Comparison of ENCODE assay signal across 8 cellular contexts in the genomic region with DNA sequence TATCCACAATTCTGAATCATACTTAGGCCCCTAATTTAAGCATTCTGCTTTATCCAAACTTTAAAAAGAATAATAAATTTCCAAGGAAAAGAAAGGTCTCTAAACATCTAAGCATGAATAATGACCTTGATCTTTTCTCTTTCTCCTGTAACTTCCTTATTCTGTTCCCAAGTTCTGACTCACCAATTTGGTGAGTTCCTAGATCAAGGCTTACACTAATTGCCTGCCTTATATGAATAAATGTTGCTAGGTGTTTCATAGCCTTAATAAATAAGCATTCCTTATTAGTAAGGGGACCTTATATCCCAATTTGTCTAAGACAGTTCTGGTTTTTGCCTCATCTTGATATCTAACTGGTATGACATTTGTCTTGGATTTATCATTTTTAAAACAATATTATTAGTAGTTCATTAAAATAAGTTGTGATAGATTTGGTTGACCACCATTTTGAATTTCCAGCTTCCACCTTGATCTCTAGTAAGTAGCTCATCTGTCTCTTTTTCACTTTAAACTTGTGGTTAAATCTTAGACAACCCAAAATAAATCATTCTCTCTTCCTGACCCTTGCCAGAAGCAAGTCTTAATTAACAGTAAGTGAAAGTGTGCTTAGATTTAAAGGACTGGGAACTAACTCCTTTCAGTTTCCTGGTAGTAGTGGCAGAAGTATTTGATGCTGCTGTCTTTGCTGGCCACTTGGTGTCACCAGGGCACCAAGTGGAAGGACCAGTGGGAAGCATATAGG.
A peak's percentile ranks its signal among the peaks of the same experiment; 100 is the strongest.
DNase-seq lines count a peak whose midpoint lies in the region; ATAC-seq, FAIRE-seq and TF ChIP-seq lines count a peak whose summit lies in the region.

No MANE protein-coding gene starts in this region.

- H3K36me3 Mint-ChIP-seq in stimulated activated naive CD8-positive, alpha-beta T cell treated with anti-CD3 and anti-CD28 coated beads, Interleukin-15, Interleukin-2, amounts not matched to agents 100 ng/mL and 50 ng/mL, for 24 hours (ENCODE audit: low read depth), result peaks cover 7% of the 10 kb centered on the region
- no peaks in the 10 kb centered on the region for H3K36me3 Mint-ChIP-seq in WTC11

- CTCF ChIA-PET in WTC11 (lab: Charles Lee), result interaction anchor here (1.0 to 2.0 kb wide), 3 partner anchors 120 to 182 kb away, joined by 3 to 13 read pairs (median 3); no protein-coding TSS in a partner anchor

- ATAC-seq in stimulated activated naive CD8-positive, alpha-beta T cell treated with anti-CD3 and anti-CD28 coated beads, Interleukin-15, Interleukin-2, amounts not matched to agents 100 U/mL and 50 U/mL, for 24 hours, result no peak
- peak; percentile 48 for ATAC-seq in WTC11
- no peak for ATAC-seq in HG03565 (IDR thresholded peaks at IDR 0.05; ENCODE audit: unreplicated experiment)

- peak overlapping the region; percentile 23 for H3K27ac Mint-ChIP-seq in stimulated activated naive CD8-positive, alpha-beta T cell treated with anti-CD3 and anti-CD28 coated beads, Interleukin-15, Interleukin-2, amounts not matched to agents 100 ng/mL and 50 ng/mL, for 24 hours
- H3K27ac Mint-ChIP-seq in WTC11, result no peak overlapping the region

- POLR2A ChIA-PET in WTC11 (lab: Charles Lee), result no interaction called here

- H3K4me1 Mint-ChIP-seq in stimulated activated naive CD8-positive, alpha-beta T cell treated with anti-CD3 and anti-CD28 coated beads, Interleukin-15, Interleukin-2, amounts not matched to agents 100 ng/mL and 50 ng/mL, for 24 hours (ENCODE audit: low read depth), result peaks cover 29% of the 10 kb centered on the region
- H3K4me1 Mint-ChIP-seq in WTC11, result no peaks in the 10 kb centered on the region

- H3K9me3 Mint-ChIP-seq in stimulated activated naive CD8-positive, alpha-beta T cell treated with anti-CD3 and anti-CD28 coated beads, Interleukin-15, Interleukin-2, amounts not matched to agents 100 ng/mL and 50 ng/mL, for 24 hours, result no peaks in the 10 kb centered on the region
- no peaks in the 10 kb centered on the region for H3K9me3 Mint-ChIP-seq in WTC11

- FAIRE-seq in islet of Langerhans (lab: Jason Lieb, UNC), result peak; percentile 89

- H3K4me3 Mint-ChIP-seq in stimulated activated naive CD8-positive, alpha-beta T cell treated with anti-CD3 and anti-CD28 coated beads, Interleukin-15, Interleukin-2, amounts not matched to agents 100 ng/mL and 50 ng/mL, for 24 hours, result no peak overlapping the region
- H3K4me3 Mint-ChIP-seq in WTC11, result no peak overlapping the region

- TF ChIP-seq CTCF in WTC11 (IDR thresholded peaks at IDR 0.05), result no peak

- no peaks in the 10 kb centered on the region for H3K27me3 Mint-ChIP-seq in stimulated activated naive CD8-positive, alpha-beta T cell treated with anti-CD3 and anti-CD28 coated beads, Interleukin-15, Interleukin-2, amounts not matched to agents 100 ng/mL and 50 ng/mL, for 24 hours
- no peaks in the 10 kb centered on the region for H3K27me3 Mint-ChIP-seq in WTC11 (ENCODE audit: low read depth)

- DNase-seq in stimulated activated naive CD8-positive, alpha-beta T cell treated with anti-CD3 and anti-CD28 coated beads, Interleukin-15, Interleukin-2, amounts not matched to agents 100 U/mL and 50 U/mL, for 24 hours, result no peak
- no peak for DNase-seq in WTC11 (ENCODE audit: low spot score)
- no peak for DNase-seq in stimulated activated CD4-positive, alpha-beta T cell treated with anti-CD3 and anti-CD28 coated beads, Interleukin-4, amount 100 ng/mL, for 4 hours
- no peak for DNase-seq in HK-2 (ENCODE audit: unreplicated experiment)
- no peak for DNase-seq in NCI-H446 (lab: John Stamatoyannopoulos, UW)

TF ChIP-seq in WTC11, 78 proteins besides CTCF, POLR2A, EP300 and RAD21:
- no peak for TF ChIP-seq NR1H2 (CRISPR knock-in tag; IDR thresholded peaks at IDR 0.05)
- no peak for TF ChIP-seq CBFB (CRISPR knock-in tag; IDR thresholded peaks at IDR 0.05; ENCODE audit: low read depth)
- no peak for TF ChIP-seq E2F4 (CRISPR knock-in tag; IDR thresholded peaks at IDR 0.05; ENCODE audit: borderline replicate concordance, low read depth)
- TF ChIP-seq ZNF423 (CRISPR knock-in tag; IDR thresholded peaks at IDR 0.05), result no peak
- no peak for TF ChIP-seq MXD4 (CRISPR knock-in tag; IDR thresholded peaks at IDR 0.05; ENCODE audit: borderline replicate concordance)
- TF ChIP-seq, protein P1, sequence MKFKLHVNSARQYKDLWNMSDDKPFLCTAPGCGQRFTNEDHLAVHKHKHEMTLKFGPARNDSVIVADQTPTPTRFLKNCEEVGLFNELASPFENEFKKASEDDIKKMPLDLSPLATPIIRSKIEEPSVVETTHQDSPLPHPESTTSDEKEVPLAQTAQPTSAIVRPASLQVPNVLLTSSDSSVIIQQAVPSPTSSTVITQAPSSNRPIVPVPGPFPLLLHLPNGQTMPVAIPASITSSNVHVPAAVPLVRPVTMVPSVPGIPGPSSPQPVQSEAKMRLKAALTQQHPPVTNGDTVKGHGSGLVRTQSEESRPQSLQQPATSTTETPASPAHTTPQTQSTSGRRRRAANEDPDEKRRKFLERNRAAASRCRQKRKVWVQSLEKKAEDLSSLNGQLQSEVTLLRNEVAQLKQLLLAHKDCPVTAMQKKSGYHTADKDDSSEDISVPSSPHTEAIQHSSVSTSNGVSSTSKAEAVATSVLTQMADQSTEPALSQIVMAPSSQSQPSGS (CRISPR knock-in tag; IDR thresholded peaks at IDR 0.05; ENCODE audit: borderline replicate concordance, low read depth), result no peak
- TF ChIP-seq, protein P2, sequence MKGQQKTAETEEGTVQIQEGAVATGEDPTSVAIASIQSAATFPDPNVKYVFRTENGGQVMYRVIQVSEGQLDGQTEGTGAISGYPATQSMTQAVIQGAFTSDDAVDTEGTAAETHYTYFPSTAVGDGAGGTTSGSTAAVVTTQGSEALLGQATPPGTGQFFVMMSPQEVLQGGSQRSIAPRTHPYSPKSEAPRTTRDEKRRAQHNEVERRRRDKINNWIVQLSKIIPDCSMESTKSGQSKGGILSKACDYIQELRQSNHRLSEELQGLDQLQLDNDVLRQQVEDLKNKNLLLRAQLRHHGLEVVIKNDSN (CRISPR knock-in tag; IDR thresholded peaks at IDR 0.05), result no peak
- no peak for TF ChIP-seq GABPB1 (CRISPR knock-in tag; IDR thresholded peaks at IDR 0.05)
- TF ChIP-seq ZNF396 (CRISPR knock-in tag; IDR thresholded peaks at IDR 0.05; ENCODE audit: borderline replicate concordance), result no peak
- TF ChIP-seq IRF2 (CRISPR knock-in tag; IDR thresholded peaks at IDR 0.05; ENCODE audit: borderline replicate concordance, low read depth), result no peak
- TF ChIP-seq RORB (CRISPR knock-in tag; IDR thresholded peaks at IDR 0.05), result no peak
- no peak for TF ChIP-seq SOX15 (CRISPR knock-in tag; IDR thresholded peaks at IDR 0.05)
- no peak for TF ChIP-seq SMAD4 (CRISPR knock-in tag; IDR thresholded peaks at IDR 0.05)
- TF ChIP-seq, protein P3, sequence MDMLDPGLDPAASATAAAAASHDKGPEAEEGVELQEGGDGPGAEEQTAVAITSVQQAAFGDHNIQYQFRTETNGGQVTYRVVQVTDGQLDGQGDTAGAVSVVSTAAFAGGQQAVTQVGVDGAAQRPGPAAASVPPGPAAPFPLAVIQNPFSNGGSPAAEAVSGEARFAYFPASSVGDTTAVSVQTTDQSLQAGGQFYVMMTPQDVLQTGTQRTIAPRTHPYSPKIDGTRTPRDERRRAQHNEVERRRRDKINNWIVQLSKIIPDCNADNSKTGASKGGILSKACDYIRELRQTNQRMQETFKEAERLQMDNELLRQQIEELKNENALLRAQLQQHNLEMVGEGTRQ (CRISPR knock-in tag; IDR thresholded peaks at IDR 0.05), result no peak
